Comparison of ENCODE assay signal across 15 cellular contexts in the genomic region with DNA sequence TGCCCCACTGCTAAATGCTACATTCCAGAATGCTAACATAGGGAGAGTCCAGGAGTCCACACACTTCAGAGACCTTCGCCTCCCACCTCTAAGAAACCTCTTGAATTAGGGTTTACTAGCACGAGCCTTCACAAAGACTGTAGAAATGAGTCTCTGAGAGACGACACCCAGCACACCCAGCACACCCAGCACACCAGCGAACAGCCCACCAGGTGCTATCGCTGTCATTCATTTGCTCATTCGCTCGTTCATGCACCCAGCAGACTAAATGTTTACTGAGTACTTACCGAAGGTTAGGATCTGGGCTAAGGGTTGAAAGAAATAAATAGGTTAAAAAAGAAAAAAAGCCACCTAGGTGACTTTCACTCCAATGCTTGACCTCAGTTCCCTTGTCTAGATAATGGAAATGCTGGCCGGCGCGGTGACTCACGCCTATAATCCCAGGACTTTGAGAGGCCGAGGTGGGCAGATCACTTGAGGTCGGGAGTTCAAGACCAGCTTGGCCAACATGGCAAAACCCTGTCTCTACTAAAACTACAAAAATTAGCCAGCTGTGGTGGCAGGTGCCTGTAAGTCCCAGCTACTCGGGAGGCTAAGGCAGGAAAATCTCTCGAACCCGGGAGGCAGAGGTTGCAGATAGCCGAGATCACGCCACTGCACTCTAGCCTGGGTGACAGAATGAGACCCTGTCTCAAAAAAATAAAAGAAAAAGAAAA.
DNase-seq lines count a peak whose midpoint lies in the region; FAIRE-seq and TF ChIP-seq lines count a peak whose summit lies in the region.
"Had no signal": no experiment of that assay in that cellular context is flagged by ENCODE, and none has a peak within 500 bp of the region (broad histone marks: within the 10 kb centered on the region; RNA-seq: fewer than 3 reads in every experiment).

No MANE protein-coding gene starts in this region.

- H3K36me3 Mint-ChIP-seq in Calu3 (ENCODE audit: insufficient read depth, unreplicated experiment) (peaks cover 12% of the 10 kb centered on the region), immature natural killer cell (peaks cover 0 to 5% (median 0%) of the 10 kb centered on the region in 3 donors)

- peak overlapping the region; percentile 41 for H3K4me3 Mint-ChIP-seq in Calu3 (ENCODE audit: low read depth, unreplicated experiment)
- peak overlapping the region in 1 of 5 donors; percentile 25 for H3K4me3 Mint-ChIP-seq in immature natural killer cell

- DNase-seq in Calu3 (peak; percentile 53), RCC 7860 (ENCODE audit: low spot score) (peak; percentile 80), immature natural killer cell (no peak), ovary (no peak), NCI-H2196 treated with DMSO at 0.1 percent for 48 hours (lab: John Stamatoyannopoulos, UW; ENCODE audit: unreplicated experiment) (no peak), mesenteric fat pad (ENCODE audit: low spot score) (no peak)
- DNase-seq in activated CD4-positive, alpha-beta T cell treated with anti-CD3 and anti-CD28 coated beads, Interleukin-2, amount 50 U/mL, for 1 hour: no peak
- no peak for DNase-seq in activated naive CD4-positive, alpha-beta T cell treated with anti-CD3 and anti-CD28 coated beads, Interleukin-2, amount 50 U/mL, for 16 hours
- DNase-seq: activated CD4-positive, CD25-positive, alpha-beta regulatory T cell; amniotic stem cell; dorsolateral prefrontal cortex; Kasumi-1; NCI-H2081 treated with DMSO at 0.1 percent for 48 hours; nucleus accumbens had no signal

- TF ChIP-seq POLR2A in ovary (IDR thresholded peaks at IDR 0.05): no peak

- 67 to 83% (median 80%) methylated on average over 19 of the region's 19 CpGs for WGBS in ovary, 3 donors

- no peaks in the 10 kb centered on the region for H3K27me3 ChIP-seq in ovary
- H3K27me3 ChIP-seq: dorsolateral prefrontal cortex had no signal

- intact Hi-C loops in Calu3 (cut with micrococcal nuclease; ENCODE audit: unreplicated experiment) (loop anchor here (5.0 kb wide), 1 partner anchor 37 kb away; no protein-coding TSS in a partner anchor), ovary (cut with DNase I) (loop anchor here in 1 of 4 donors (10.0 kb wide), 1 partner anchor 99 kb away; a partner anchor contains a TSS)

- no peak for TF ChIP-seq CTCF in Calu3 (IDR thresholded peaks at IDR 0.05; ENCODE audit: unreplicated experiment)
- TF ChIP-seq CTCF in ovary (IDR thresholded peaks at IDR 0.05): no peak

- FAIRE-seq in RCC 7860 (lab: Jason Lieb, UNC): peak; percentile 69
- FAIRE-seq: frontal cortex had no signal

- TF ChIP-seq EP300 in ovary (IDR thresholded peaks at IDR 0.05): no peak

- H3K27me3 Mint-ChIP-seq in Calu3 (ENCODE audit: unreplicated experiment) (no peaks in the 10 kb centered on the region), immature natural killer cell (ENCODE audit: low read depth in 3 of 3) (peaks cover 2 to 10% (median 6%) of the 10 kb centered on the region in 3 donors)

- H3K9me3 Mint-ChIP-seq in Calu3 (ENCODE audit: low read depth, unreplicated experiment) (no peaks in the 10 kb centered on the region), immature natural killer cell (no peaks in the 10 kb centered on the region)

- peak overlapping the region; percentile 43 to 53 for H3K27ac ChIP-seq in ovary
- H3K27ac ChIP-seq: dorsolateral prefrontal cortex had no signal

- H3K4me1 Mint-ChIP-seq in Calu3 (ENCODE audit: low read depth, unreplicated experiment) (peaks cover 71% of the 10 kb centered on the region), immature natural killer cell (peaks cover 26 to 45% of the 10 kb centered on the region in 2 donors)

- no peaks in the 10 kb centered on the region for H3K9me3 ChIP-seq in ovary

- no peaks in the 10 kb centered on the region for H3K36me3 ChIP-seq in ovary

- H3K27ac Mint-ChIP-seq in Calu3 (ENCODE audit: unreplicated experiment): no peak overlapping the region
- peak overlapping the region; percentile 40 to 93 (median 84) for H3K27ac Mint-ChIP-seq in immature natural killer cell

- CTCF ChIA-PET in Calu3 (lab: Charles Lee): interaction anchor here (0.6 kb wide), 1 partner anchor 239 kb away, joined by 4 read pairs; no protein-coding TSS in a partner anchor

- no TSS peak for BruUV-seq in Calu3 (replicated peaks; lab: Mats Ljungman, UMichigan)

- peaks cover 11% of the 10 kb centered on the region for H3K4me1 ChIP-seq in ovary (ENCODE audit: insufficient read depth)

- no peak overlapping the region for H3K4me3 ChIP-seq in ovary
- H3K4me3 ChIP-seq: dorsolateral prefrontal cortex had no signal

Comparison
In these comparisons a context has a peak if more than half of its experiments do, and no peak if none do; other contexts are left out.
1. DNase-seq: peak in Calu3 (single experiment) and RCC 7860 (single experiment); none in immature natural killer cell (0 of 3), ovary (0 of 5), activated CD4-positive, alpha-beta T cell treated with anti-CD3 and anti-CD28 coated beads, Interleukin-2, amount 50 U/mL, for 1 hour (single experiment), activated naive CD4-positive, alpha-beta T cell treated with anti-CD3 and anti-CD28 coated beads, Interleukin-2, amount 50 U/mL, for 16 hours (single experiment), NCI-H2196 treated with DMSO at 0.1 percent for 48 hours (single experiment) and mesenteric fat pad (single experiment).